ENCODE assay signal across 22 cellular contexts in genomic region chr6:89495961-89496535, GRCh38.
"Had no signal": no experiment of that assay in that cellular context is flagged by ENCODE, and none has a peak within 500 bp of the region (broad histone marks: within the 10 kb centered on the region; RNA-seq: fewer than 3 reads in every experiment).

No MANE protein-coding gene starts in this region.

- H3K36me3 Mint-ChIP-seq: natural killer cell treated with Interleukin-12 subunit alpha and Interleukin-12 subunit beta and Interleukin-15 and Interleukin-18, amount 100 ng/mL, for 72 hours; stimulated activated naive B cell treated with anti-CD40 and anti-IgM and Interleukin-4, amounts not matched to agents 10 μg/mL and 1 μg/mL and 100 μg/mL, for 72 hours had no signal

- H3K27me3 Mint-ChIP-seq: activated naive CD8-positive, alpha-beta T cell treated with anti-CD3 and anti-CD28 coated beads, Interleukin-2, amount 50 U/mL, for 24 hours; progenitor cell of endocrine pancreas; stimulated activated naive B cell treated with anti-CD40 and anti-IgM and Interleukin-4, amounts not matched to agents 10 μg/mL and 1 μg/mL and 100 μg/mL, for 72 hours had no signal

- H3K4me1 Mint-ChIP-seq: activated naive CD8-positive, alpha-beta T cell treated with anti-CD3 and anti-CD28 coated beads, Interleukin-2, amount 50 U/mL, for 24 hours had no signal

- ATAC-seq: activated naive CD8-positive, alpha-beta T cell treated with anti-CD3 and anti-CD28 coated beads, Interleukin-2, amount 50 U/mL, for 24 hours; esophagus mucosa; left lung; natural killer cell treated with Interleukin-12 subunit alpha and Interleukin-12 subunit beta and Interleukin-15 and Interleukin-18, amount 100 ng/mL, for 72 hours; right cardiac atrium; stimulated activated naive B cell treated with anti-CD40 and anti-IgM and Interleukin-4, amounts not matched to agents 10 μg/mL and 1 μg/mL and 100 μg/mL, for 72 hours had no signal

- H3K36me3 ChIP-seq: ascending aorta, breast epithelium, left lung, tibial artery, uterus had no signal

- H3K27me3 ChIP-seq: ascending aorta, breast epithelium, tibial artery, uterus had no signal

- H3K4me1 ChIP-seq: ascending aorta, breast epithelium, left lung, uterus had no signal

- H3K27ac ChIP-seq: ascending aorta, breast epithelium, left lung, skin epidermis, tibial artery, uterus had no signal

- H3K4me3 Mint-ChIP-seq: activated naive CD4-positive, alpha-beta T cell treated with anti-CD3 and anti-CD28 coated beads for 36 hours; activated naive CD8-positive, alpha-beta T cell treated with anti-CD3 and anti-CD28 coated beads, Interleukin-2, amount 50 U/mL, for 24 hours; natural killer cell treated with Interleukin-12 subunit alpha and Interleukin-12 subunit beta and Interleukin-15 and Interleukin-18, amount 100 ng/mL, for 72 hours; stimulated activated naive B cell treated with anti-CD40 and anti-IgM and Interleukin-4, amounts not matched to agents 10 μg/mL and 1 μg/mL and 100 μg/mL, for 72 hours had no signal

- H3K4me3 ChIP-seq: ascending aorta, breast epithelium, left lung, skin epidermis, tibial artery, uterus had no signal

- H3K27ac Mint-ChIP-seq: activated naive CD4-positive, alpha-beta T cell treated with anti-CD3 and anti-CD28 coated beads for 36 hours; activated naive CD8-positive, alpha-beta T cell treated with anti-CD3 and anti-CD28 coated beads, Interleukin-2, amount 50 U/mL, for 24 hours; activated T-helper 2 cell treated with anti-CD3 and anti-CD28 coated beads, Interferon-gamma antibody, Interleukin-2, Interleukin-4, amounts not matched to agents 10 μg/mL and 5 μg/mL and 100 μg/mL, durations not matched to agents 14 hours and 24 hours and 36 hours; natural killer cell treated with Interleukin-12 subunit alpha and Interleukin-12 subunit beta and Interleukin-15 and Interleukin-18, amount 100 ng/mL, for 72 hours; progenitor cell of endocrine pancreas; stimulated activated naive B cell treated with anti-CD40 and anti-IgM and Interleukin-4, amounts not matched to agents 10 μg/mL and 1 μg/mL and 100 μg/mL, for 72 hours had no signal

- DNase-seq: activated CD4-positive, alpha-beta T cell treated with anti-CD3 and anti-CD28 coated beads for 1 hour; activated CD4-positive, alpha-beta T cell treated with anti-CD3 and anti-CD28 coated beads, Interleukin-2, amount 50 U/mL, for 4 hours; activated naive CD4-positive, alpha-beta T cell treated with anti-CD3 and anti-CD28 coated beads for 36 hours; activated naive CD8-positive, alpha-beta T cell treated with anti-CD3 and anti-CD28 coated beads, Interleukin-2, amount 50 U/mL, for 24 hours; cerebellar nuclear complex; hippocampal formation; left lung; occipital lobe; right cardiac atrium; stimulated activated CD4-positive, alpha-beta T cell treated with anti-CD3 and anti-CD28 coated beads, Interleukin-15, amount 100 ng/mL, for 24 hours; stimulated activated CD4-positive, alpha-beta T cell treated with anti-CD3 and anti-CD28 coated beads, Interleukin-4, amount 100 ng/mL, for 1 hour; stimulated activated naive B cell treated with anti-CD40 and anti-IgM and Interleukin-4, amounts not matched to agents 10 μg/mL and 1 μg/mL and 100 μg/mL, for 72 hours; tibial artery; uterus had no signal

- FAIRE-seq: keratinocyte had no signal

- H3K9me3 ChIP-seq: ascending aorta, breast epithelium, left lung, tibial artery, uterus had no signal
